In the genomic region with DNA sequence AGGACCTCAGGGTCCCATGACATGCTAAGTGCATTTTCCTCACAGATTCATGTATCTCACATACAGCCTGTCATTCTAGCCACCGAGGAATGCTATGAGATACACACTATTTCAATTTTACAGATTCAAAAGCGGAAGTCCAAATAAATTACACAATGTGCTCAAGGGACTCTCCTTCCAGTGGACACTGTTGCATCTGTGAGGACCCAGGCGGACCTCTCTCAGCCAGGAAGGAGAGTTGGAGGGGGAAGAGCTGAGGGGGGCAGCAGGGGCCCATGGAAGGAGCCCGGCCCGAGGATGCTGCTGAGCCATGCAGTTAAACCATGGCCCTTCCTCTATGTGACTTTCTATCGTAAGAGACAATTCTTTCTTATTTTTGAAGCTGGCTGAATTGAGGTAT, we compare ENCODE assay signal across 20 cellular contexts.
A peak's percentile ranks its signal among the peaks of the same experiment; 100 is the strongest.
DNase-seq lines count a peak whose midpoint lies in the region; ATAC-seq, FAIRE-seq and TF ChIP-seq lines count a peak whose summit lies in the region.
"Had no signal": no experiment of that assay in that cellular context is flagged by ENCODE, and none has a peak within 500 bp of the region (broad histone marks: within the 10 kb centered on the region; RNA-seq: fewer than 3 reads in every experiment).

No MANE protein-coding gene starts in this region.

- H3K9me3 ChIP-seq in SK-N-SH = no peaks in the 10 kb centered on the region
- no peaks in the 10 kb centered on the region for H3K9me3 ChIP-seq in smooth muscle cell (replicated peaks; ENCODE audit: low read depth)
- H3K9me3 ChIP-seq in small intestine (ENCODE audit: control insufficient read depth, low read depth) = no peaks in the 10 kb centered on the region
- H3K9me3 ChIP-seq in testis = no peaks in the 10 kb centered on the region
- H3K9me3 ChIP-seq: psoas muscle had no signal

- H3K36me3 ChIP-seq in SK-N-SH (replicated peaks in 1 of 2; ENCODE audit: control insufficient read depth in 1 of 2, insufficient read depth in 2 of 2, low read length in 1 of 2) (peaks cover 6 to 22% of the 10 kb centered on the region in 2 experiments), smooth muscle cell (ENCODE audit: low read depth) (no peaks in the 10 kb centered on the region), small intestine (ENCODE audit: control insufficient read depth in 2 of 2, insufficient read depth in 2 of 2, low read length in 2 of 2) (peaks cover 0 to 4% of the 10 kb centered on the region in 2 donors), testis (ENCODE audit: low read depth, missing control alignments) (no peaks in the 10 kb centered on the region)

- H3K4me1 ChIP-seq in SK-N-SH (ENCODE audit: control insufficient read depth in 1 of 2, insufficient read depth in 2 of 2, low read depth in 1 of 2, low read length in 1 of 2) = peaks cover 0 to 3% of the 10 kb centered on the region in 2 experiments; a peak in 1 of 4 replicates
- H3K4me1 ChIP-seq in smooth muscle cell (ENCODE audit: low read depth) = peaks cover 11% of the 10 kb centered on the region
- peaks cover 0 to 2% of the 10 kb centered on the region in 2 donors for H3K4me1 ChIP-seq in small intestine (ENCODE audit: control insufficient read depth in 2 of 2, insufficient read depth in 1 of 2, low read depth in 1 of 2, low read length in 1 of 2)
- no peaks in the 10 kb centered on the region for H3K4me1 ChIP-seq in testis

- H3K4me3 ChIP-seq in SK-N-SH (ENCODE audit: low read depth in 2 of 2, low read length in 1 of 2) = no peak overlapping the region
- no peak overlapping the region for H3K4me3 ChIP-seq in NB4 (ENCODE audit: low read depth, low read length)
- no peak overlapping the region for H3K4me3 ChIP-seq in smooth muscle cell
- no peak overlapping the region for H3K4me3 ChIP-seq in small intestine (ENCODE audit: low read depth in 1 of 2, low read length in 2 of 2)
- H3K4me3 ChIP-seq in testis = no peak overlapping the region
- H3K4me3 ChIP-seq: psoas muscle had no signal

- H3K36me3 Mint-ChIP-seq in central memory CD8-positive, alpha-beta T cell (ENCODE audit: insufficient read depth) = peaks cover 13% of the 10 kb centered on the region

- WGBS in SK-N-SH (ENCODE audit: low lambda C conversion rate) = 95% methylated on average over 6 of the region's 6 CpGs
- whole genome bisulfite sequencing in smooth muscle cell (ENCODE audit: low lambda C conversion rate) = 95% methylated on average over 6 of the region's 6 CpGs
- 82 to 92% (median 89%) methylated on average over 6 of the region's 6 CpGs for WGBS in small intestine, 3 donors
- WGBS in testis, 2 donors = 70 to 87% methylated on average over 6 of the region's 6 CpGs

- no peak overlapping the region for H3K9ac ChIP-seq in SK-N-SH
- no peak overlapping the region for H3K9ac ChIP-seq in smooth muscle cell (ENCODE audit: low read depth)

- peaks cover 62% of the 10 kb centered on the region for H3K4me1 Mint-ChIP-seq in central memory CD8-positive, alpha-beta T cell

- CTCF ChIA-PET in SK-N-SH (lab: Yijun Ruan, JAX) = interaction anchor here (0.9 to 1.9 kb wide), 3 partner anchors 9 to 223 kb away, joined by 3 to 7 read pairs (median 4); no protein-coding TSS in a partner anchor

- peaks cover 27% of the 10 kb centered on the region; the same call in 1 of the 2 replicates for H3K79me2 ChIP-seq in SK-N-SH (ENCODE audit: insufficient read depth)
- no peaks in the 10 kb centered on the region for H3K79me2 ChIP-seq in smooth muscle cell (ENCODE audit: low read depth)

- no peak for TF ChIP-seq RAD21 in SK-N-SH (IDR thresholded peaks at IDR 0.05; ENCODE audit: low read length)

- H3K9me3 Mint-ChIP-seq in central memory CD8-positive, alpha-beta T cell = no peaks in the 10 kb centered on the region
- H3K9me3 Mint-ChIP-seq: effector memory CD8-positive, alpha-beta T cell; T-helper 2 cell treated with Interferon-gamma antibody and Interleukin-4, amounts not matched to agents 5 μg/mL and 100 μg/mL, for 36 hours had no signal

- no peak for TF ChIP-seq EP300 in SK-N-SH (IDR thresholded peaks at IDR 0.05; ENCODE audit: borderline replicate concordance in 1 of 2, low read depth in 1 of 2, low read length in 1 of 2)

- DNase-seq in SK-N-SH (no peak), NB4 (ENCODE audit: low read depth) (peak; percentile 62), smooth muscle cell (lab: John Stamatoyannopoulos, UW; ENCODE audit: unreplicated experiment) (no peak), NCI-H345 treated with DMSO at 0.1 percent for 48 hours (lab: John Stamatoyannopoulos, UW; ENCODE audit: unreplicated experiment) (no peak), small intestine (no peak), testis (no peak)
- DNase-seq in central memory CD8-positive, alpha-beta T cell (ENCODE audit: low spot score in 2 of 2) = no peak
- DNase-seq: effector memory CD8-positive, alpha-beta T cell; hippocampal formation; mesendoderm; NCI-H187; NCI-H446 treated with DMSO at 0.1 percent for 48 hours; psoas muscle; SHP77 treated with DMSO at 0.1 percent for 48 hours had no signal

- H3K27ac ChIP-seq in SK-N-SH (ENCODE audit: low read depth in 2 of 2, low read length in 1 of 2) (no peak overlapping the region), smooth muscle cell (ENCODE audit: low read depth) (no peak overlapping the region), small intestine (ENCODE audit: low read depth in 1 of 2, low read length in 1 of 2) (no peak overlapping the region), testis (no peak overlapping the region)
- H3K27ac ChIP-seq: C4-2B, psoas muscle had no signal

- no peak; the same call in 2 of the 3 replicates for ATAC-seq in SK-N-SH treated with all-trans-retinoic acid at 6 μM for 48 hours
- ATAC-seq in central memory CD8-positive, alpha-beta T cell (replicated peaks; ENCODE audit: extremely low read depth, poor library complexity, severe bottlenecking) = no peak
- ATAC-seq: activated CD4-positive, CD25-positive, alpha-beta regulatory T cell treated with anti-CD3 and anti-CD28 coated beads, Interleukin-2, amount 50 U/mL, for 24 hours; effector memory CD8-positive, alpha-beta T cell had no signal

- H2AFZ ChIP-seq in SK-N-SH (ENCODE audit: low read depth) = no peak overlapping the region
- no peak overlapping the region for H2AFZ ChIP-seq in smooth muscle cell (ENCODE audit: low read depth)

- peak overlapping the region; percentile 21 for H3K27ac Mint-ChIP-seq in central memory CD8-positive, alpha-beta T cell (ENCODE audit: low read depth)
- H3K27ac Mint-ChIP-seq: effector memory CD8-positive, alpha-beta T cell; T-helper 2 cell treated with Interferon-gamma antibody and Interleukin-4, amounts not matched to agents 5 μg/mL and 100 μg/mL, for 36 hours had no signal

- peaks cover 49% of the 10 kb centered on the region for H4K20me1 ChIP-seq in SK-N-SH (ENCODE audit: insufficient read depth)
- peaks cover 37% of the 10 kb centered on the region for H4K20me1 ChIP-seq in smooth muscle cell (ENCODE audit: low read depth)

- no peak for TF ChIP-seq CTCF in SK-N-SH (IDR thresholded peaks at IDR 0.05)
- TF ChIP-seq CTCF in NB4 (IDR thresholded peaks at IDR 0.05; ENCODE audit: low read depth, low read length) = no peak
- TF ChIP-seq CTCF in smooth muscle cell (IDR thresholded peaks at IDR 0.05; ENCODE audit: borderline replicate concordance, insufficient read depth, poor library complexity, severe bottlenecking) = no peak
- TF ChIP-seq CTCF in testis (IDR thresholded peaks at IDR 0.05) = no peak

- intact Hi-C loops in testis (cut with DNase I; ENCODE audit: low total_unique reads) = no loop called here

- POLR2A ChIA-PET in SK-N-SH (lab: Yijun Ruan, JAX) = no interaction called here

- FAIRE-seq in small intestine (lab: Jason Lieb, UNC) = no peak
- FAIRE-seq: A204.1, keratinocyte had no signal

- H3K27me3 ChIP-seq in SK-N-SH (ENCODE audit: insufficient read depth) (no peaks in the 10 kb centered on the region), smooth muscle cell (ENCODE audit: low read depth) (no peaks in the 10 kb centered on the region), small intestine (ENCODE audit: control insufficient read depth in 2 of 2, insufficient read depth in 2 of 2, low read length in 2 of 2) (no peaks in the 10 kb centered on the region), testis (no peaks in the 10 kb centered on the region)

- peaks cover 15% of the 10 kb centered on the region for H3F3A ChIP-seq in SK-N-SH (replicated peaks; ENCODE audit: insufficient read depth)
- H3F3A ChIP-seq in smooth muscle cell (ENCODE audit: low read depth) = no peaks in the 10 kb centered on the region

- H3K4me2 ChIP-seq in SK-N-SH (0 out of 2 replicates have a peak overlapping the region, but pooled peaks have one; percentile 2), smooth muscle cell (peak overlapping the region; percentile 66)

- no peak overlapping the region for H3K4me3 Mint-ChIP-seq in central memory CD8-positive, alpha-beta T cell
- H3K4me3 Mint-ChIP-seq: effector memory CD8-positive, alpha-beta T cell; T-helper 2 cell treated with Interferon-gamma antibody and Interleukin-4, amounts not matched to agents 5 μg/mL and 100 μg/mL, for 36 hours had no signal

- H3K27me3 Mint-ChIP-seq in central memory CD8-positive, alpha-beta T cell = no peaks in the 10 kb centered on the region
- H3K27me3 Mint-ChIP-seq: effector memory CD8-positive, alpha-beta T cell had no signal

- no peak for TF ChIP-seq POLR2A in NB4 (IDR thresholded peaks at IDR 0.05; ENCODE audit: extremely low read depth, insufficient read length)
- TF ChIP-seq POLR2A in testis (IDR thresholded peaks at IDR 0.05) = no peak

- no peaks in the 10 kb centered on the region for H3K9me2 ChIP-seq in SK-N-SH

TF ChIP-seq in SK-N-SH, 30 proteins besides CTCF, POLR2A, EP300 and RAD21 (continues in another document):
- TF ChIP-seq FOSL2 (IDR thresholded peaks at IDR 0.05; ENCODE audit: borderline replicate concordance, low read depth) = no peak
- TF ChIP-seq TEAD4 (IDR thresholded peaks at IDR 0.05; ENCODE audit: borderline replicate concordance, insufficient read depth) = no peak
- no peak for TF ChIP-seq FOXM1 (IDR thresholded peaks at IDR 0.05; ENCODE audit: low read depth)
- no peak for TF ChIP-seq TAF1 (IDR thresholded peaks at IDR 0.05; ENCODE audit: borderline replicate concordance, low read depth, low read length)
- TF ChIP-seq SMC3 (IDR thresholded peaks at IDR 0.05; ENCODE audit: low read depth, low read length) = no peak
- TF ChIP-seq SIN3A (IDR thresholded peaks at IDR 0.05; ENCODE audit: borderline replicate concordance, low read depth, low read length) = no peak
- no peak for TF ChIP-seq RXRA (IDR thresholded peaks at IDR 0.05; ENCODE audit: borderline replicate concordance, low read depth)

TF ChIP-seq in SK-N-SH treated with all-trans-retinoic acid at 6 μM for 48 hours, 23 proteins besides CTCF, POLR2A, EP300 and RAD21 (continues in another document):
- TF ChIP-seq TCF4 (CRISPR knock-in tag; IDR thresholded peaks at IDR 0.05; ENCODE audit: borderline replicate concordance) (no peak), ZFP3 (CRISPR knock-in tag; IDR thresholded peaks at IDR 0.05) (no peak)
